Comparison of ENCODE assay signal across 16 cellular contexts in the genomic region with DNA sequence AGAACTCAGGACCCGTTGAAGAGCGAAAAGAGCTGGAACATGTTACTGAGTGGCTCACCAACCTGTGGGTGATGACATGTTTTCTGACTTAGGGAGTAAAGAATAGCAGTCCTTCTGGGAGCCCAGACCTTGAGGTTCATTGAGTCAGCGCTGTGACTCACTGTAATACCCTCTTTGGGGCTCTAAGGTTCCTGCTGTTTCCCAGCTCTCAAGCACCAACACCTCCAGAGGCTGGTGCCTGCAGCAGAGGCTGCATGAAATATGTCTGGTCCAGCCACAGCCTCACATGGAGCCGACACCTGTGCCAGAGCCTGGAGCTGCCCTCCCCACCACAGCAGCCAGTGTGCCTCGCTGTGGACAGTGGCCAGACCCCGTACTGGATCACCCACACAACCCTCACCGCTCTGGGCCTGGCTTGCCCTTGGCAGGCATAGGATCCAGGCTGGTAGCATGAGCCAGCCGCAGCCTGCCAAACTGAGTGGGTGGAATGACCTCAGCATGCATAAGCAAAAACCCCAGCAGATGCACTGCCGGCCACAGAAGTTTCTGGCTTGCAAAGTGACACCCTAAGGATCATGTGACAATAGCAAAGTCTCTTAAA.
DNase-seq lines count a peak whose midpoint lies in the region; ATAC-seq and TF ChIP-seq lines count a peak whose summit lies in the region.
"Had no signal": no experiment of that assay in that cellular context is flagged by ENCODE, and none has a peak within 500 bp of the region (broad histone marks: within the 10 kb centered on the region; RNA-seq: fewer than 3 reads in every experiment).

No MANE protein-coding gene starts in this region.

- no peaks in the 10 kb centered on the region for H3K36me3 ChIP-seq in BE2C
- H3K36me3 ChIP-seq: colonic mucosa, heart left ventricle, sigmoid colon, upper lobe of right lung had no signal

- no peaks in the 10 kb centered on the region for H3K9me3 ChIP-seq in BE2C
- H3K9me3 ChIP-seq: colonic mucosa, heart left ventricle, upper lobe of right lung had no signal

- intact Hi-C loops in CD14-positive monocyte (cut with micrococcal nuclease): no loop called here

- no peaks in the 10 kb centered on the region for H3K36me3 Mint-ChIP-seq in CD14-positive monocyte
- H3K36me3 Mint-ChIP-seq: stimulated activated memory B cell treated with anti-CD40 and anti-IgM and Interleukin-4, amounts not matched to agents 10 μg/mL and 1 μg/mL and 100 μg/mL, for 72 hours had no signal

- no peaks in the 10 kb centered on the region for H3K27me3 ChIP-seq in BE2C
- H3K27me3 ChIP-seq: colonic mucosa, heart left ventricle, sigmoid colon, upper lobe of right lung had no signal

- no peak overlapping the region for H3K4me3 ChIP-seq in BE2C (ENCODE audit: low read depth, low read length)
- H3K4me3 ChIP-seq: colonic mucosa, heart left ventricle, sigmoid colon, upper lobe of right lung had no signal

- H3K27ac Mint-ChIP-seq in CD14-positive monocyte: no peak overlapping the region
- H3K27ac Mint-ChIP-seq: stimulated activated memory B cell treated with anti-CD40 and anti-IgM and Interleukin-4, amounts not matched to agents 10 μg/mL and 1 μg/mL and 100 μg/mL, for 72 hours had no signal

- no peak overlapping the region for H3K4me3 Mint-ChIP-seq in CD14-positive monocyte
- H3K4me3 Mint-ChIP-seq: stimulated activated memory B cell treated with anti-CD40 and anti-IgM and Interleukin-4, amounts not matched to agents 10 μg/mL and 1 μg/mL and 100 μg/mL, for 72 hours had no signal

- peak; percentile 11 for DNase-seq in AG20443 (ENCODE audit: low spot score)
- peak; percentile 20 for DNase-seq in HS-27A (ENCODE audit: low read depth)
- DNase-seq in astrocyte of the hippocampus (ENCODE audit: low read depth, low spot score): peak; percentile 19
- peak; percentile 87 for DNase-seq in myocyte (ENCODE audit: low read depth)
- no peak for DNase-seq in BE2C
- DNase-seq in CD14-positive monocyte (ENCODE audit: low spot score): no peak
- DNase-seq in DMS153 (lab: John Stamatoyannopoulos, UW): no peak
- DNase-seq: Calu3, colonic mucosa, heart left ventricle, kidney, sigmoid colon had no signal

- peaks cover 0 to 1% (median 1%) of the 10 kb centered on the region in 3 donors for H3K27me3 Mint-ChIP-seq in CD14-positive monocyte (ENCODE audit: low read depth in 3 of 3)
- H3K27me3 Mint-ChIP-seq: stimulated activated memory B cell treated with anti-CD40 and anti-IgM and Interleukin-4, amounts not matched to agents 10 μg/mL and 1 μg/mL and 100 μg/mL, for 72 hours had no signal

- H3K4me1 ChIP-seq in BE2C: no peaks in the 10 kb centered on the region
- H3K4me1 ChIP-seq: colonic mucosa, heart left ventricle, sigmoid colon, upper lobe of right lung had no signal

- no peak for ATAC-seq in GM21381 (IDR thresholded peaks at IDR 0.05; ENCODE audit: unreplicated experiment)
- ATAC-seq: Right ventricle myocardium inferior had no signal

- H3K4me1 Mint-ChIP-seq in CD14-positive monocyte: no peaks in the 10 kb centered on the region
- H3K4me1 Mint-ChIP-seq: stimulated activated memory B cell treated with anti-CD40 and anti-IgM and Interleukin-4, amounts not matched to agents 10 μg/mL and 1 μg/mL and 100 μg/mL, for 72 hours had no signal

- TF ChIP-seq CTCF in BE2C (IDR thresholded peaks at IDR 0.05; ENCODE audit: low read depth, low read length) (no peak), CD14-positive monocyte (IDR thresholded peaks at IDR 0.05) (no peak)

- peaks cover 8 to 38% (median 20%) of the 10 kb centered on the region in 7 donors for H3K9me3 Mint-ChIP-seq in CD14-positive monocyte

Comparison
In these comparisons a context has a peak if more than half of its experiments do, and no peak if none do; other contexts are left out.
1. DNase-seq: peak in AG20443 (single experiment), HS-27A (single experiment), astrocyte of the hippocampus (single experiment) and myocyte (single experiment); none in BE2C (single experiment), CD14-positive monocyte (single experiment) and DMS153 (single experiment).